Comparison of ENCODE assay signal across 26 cellular contexts in genomic region chr16:35364263-35364662, GRCh38.
DNase-seq lines count a peak whose midpoint lies in the region; ATAC-seq, FAIRE-seq and TF ChIP-seq lines count a peak whose summit lies in the region.
"Had no signal": no experiment of that assay in that cellular context is flagged by ENCODE, and none has a peak within 500 bp of the region (broad histone marks: within the 10 kb centered on the region; RNA-seq: fewer than 3 reads in every experiment).

No MANE protein-coding gene starts in this region.

- H3K27ac ChIP-seq in mammary epithelial cell (ENCODE audit: insufficient read depth, low read depth, low read length) (no peak overlapping the region), HepG2 (ENCODE audit: extremely low read length, insufficient read depth, low read length) (no peak overlapping the region), gastrocnemius medialis (peak overlapping the region in 1 of 4 donors; percentile 51)
- H3K27ac ChIP-seq: A549; BLaER1 treated with 17β-estradiol and CSF1 and Interleukin-3, amounts not matched to agents 10 nM and 100 nM had no signal

- POLR2A ChIA-PET in MCF 10A (lab: Yijun Ruan, JAX) (interaction anchor here (0.8 to 1.2 kb wide), 2 partner anchors 14 to 58 kb away, joined by 3 to 5 read pairs; no protein-coding TSS in a partner anchor), HepG2 (lab: Yijun Ruan, JAX) (no interaction called here)

- TF ChIP-seq RAD21 in HepG2 (CRISPR knock-in tag; IDR thresholded peaks at IDR 0.05) = no peak

- TF ChIP-seq CTCF in MCF 10A (IDR thresholded peaks at IDR 0.05; ENCODE audit: unreplicated experiment) (no peak), mammary epithelial cell (conservative IDR thresholded peaks at IDR 0.05 in 1 of 2, IDR thresholded peaks at IDR 0.05 in 1 of 2; ENCODE audit: extremely low read depth in 1 of 2, insufficient read depth in 1 of 2, low read depth in 1 of 2, low read length in 2 of 2) (no peak), HepG2 (CRISPR knock-in tag; IDR thresholded peaks at IDR 0.05) (no peak), gastrocnemius medialis (IDR thresholded peaks at IDR 0.05 in 4 of 5, conservative IDR thresholded peaks at IDR 0.05 in 1 of 5) (no peak)

- no peak overlapping the region for H3K4me3 ChIP-seq in mammary epithelial cell (replicated peaks in 1 of 3; ENCODE audit: insufficient read depth in 1 of 3, low read depth in 2 of 3, low read length in 3 of 3)
- no peak overlapping the region for H3K4me3 ChIP-seq in HepG2 (replicated peaks in 1 of 3; ENCODE audit: insufficient read depth in 1 of 3, low read depth in 2 of 3, low read length in 3 of 3)
- no peak overlapping the region for H3K4me3 ChIP-seq in gastrocnemius medialis
- H3K4me3 ChIP-seq: A549; BLaER1 treated with 17β-estradiol and CSF1 and Interleukin-3, amounts not matched to agents 10 nM and 100 nM; GM12878; HAP-1 had no signal

- H3K27me3 ChIP-seq in mammary epithelial cell (ENCODE audit: insufficient read depth, low read length) = no peaks in the 10 kb centered on the region
- no peaks in the 10 kb centered on the region for H3K27me3 ChIP-seq in HepG2 (ENCODE audit: control insufficient read depth in 1 of 2, insufficient read depth in 2 of 2, low read length in 2 of 2)
- H3K27me3 ChIP-seq in gastrocnemius medialis = no peaks in the 10 kb centered on the region
- H3K27me3 ChIP-seq: BE2C; BLaER1 treated with 17β-estradiol and CSF1 and Interleukin-3, amounts not matched to agents 10 nM and 100 nM had no signal

- DNase-seq in MCF 10A (ENCODE audit: unreplicated experiment) (peak; percentile 84), mammary epithelial cell (no peak), HepG2 (ENCODE audit: low spot score) (no peak), gastrocnemius medialis (peak in 1 of 2 donors; percentile 59), glomerular visceral epithelial cell (ENCODE audit: extremely low spot score) (no peak), anterior cingulate cortex (lab: John Stamatoyannopoulos, UW) (no peak)
- no peak for DNase-seq in activated T-cell treated with anti-CD3 and anti-CD28 coated beads, Interleukin-2, amount 50 U/mL, for 48 hours
- DNase-seq: 8988T; ACHN; AML-193; BE2C; CD4-positive, alpha-beta T cell; CD8-positive, alpha-beta memory T cell; DMS 273 treated with DMSO at 0.1 percent for 48 hours; DMS79; EL; GDM1; GOT3; HFFc6 had no signal

- BruUV-seq in MCF 10A (replicated peaks; lab: Mats Ljungman, UMichigan) (no TSS peak), mammary epithelial cell (replicated peaks; lab: Mats Ljungman, UMichigan) (no TSS peak), HepG2 (replicated peaks; lab: Mats Ljungman, UMichigan) (no TSS peak)

- H3K9me3 ChIP-seq in mammary epithelial cell (replicated peaks; ENCODE audit: insufficient read depth, low read length) = no peaks in the 10 kb centered on the region
- H3K9me3 ChIP-seq in HepG2 (ENCODE audit: low read length) = peaks cover 96% of the 10 kb centered on the region
- no peaks in the 10 kb centered on the region for H3K9me3 ChIP-seq in gastrocnemius medialis
- H3K9me3 ChIP-seq: A549; BLaER1 treated with 17β-estradiol and CSF1 and Interleukin-3, amounts not matched to agents 10 nM and 100 nM had no signal

- CTCF ChIA-PET in MCF 10A (lab: Yijun Ruan, JAX) (interaction anchor here (0.6 to 0.8 kb wide), 2 partner anchors 18 to 42 kb away, joined by 3 read pairs; no protein-coding TSS in a partner anchor), mammary epithelial cell (lab: Charles Lee; ENCODE audit: low non-redundant PET) (no interaction called here), HepG2 (lab: Yijun Ruan, JAX; ENCODE audit: low intra/inter-chr PET ratio, low total read pairs) (no interaction called here)

- no peak overlapping the region for H3K4me2 ChIP-seq in mammary epithelial cell (ENCODE audit: insufficient read depth, low read depth, low read length)
- H3K4me2 ChIP-seq in HepG2 (ENCODE audit: low read depth, low read length) = no peak overlapping the region
- H3K4me2 ChIP-seq: A549; BLaER1 treated with 17β-estradiol and CSF1 and Interleukin-3, amounts not matched to agents 10 nM and 100 nM had no signal

- in situ Hi-C loops in mammary epithelial cell (cut with MboI; ENCODE audit: low sequenced_read_pairs in 2 of 2) (no loop called here), HepG2 (cut with HindIII; ENCODE audit: extremely low pct_ligation_motif_present, low pct_unique_long_range_greater_than_20kb) (no loop called here), gastrocnemius medialis (cut with MboI; ENCODE audit: low sequenced_read_pairs in 4 of 4) (no loop called here)

- intact Hi-C loops in MCF 10A (cut with micrococcal nuclease) = no loop called here
- intact Hi-C loops in mammary epithelial cell (cut with micrococcal nuclease) = loop anchor here (2.0 kb wide), 2 partner anchors 57 to 229 kb away; no protein-coding TSS in a partner anchor
- intact Hi-C loops in HepG2 (cut with micrococcal nuclease; ENCODE audit: unreplicated experiment) = no loop called here
- intact Hi-C loops in gastrocnemius medialis (cut with DNase I; ENCODE audit: low total_unique reads) = no loop called here

- H3K4me1 ChIP-seq in mammary epithelial cell (ENCODE audit: insufficient read depth, low read length) = no peaks in the 10 kb centered on the region
- no peaks in the 10 kb centered on the region for H3K4me1 ChIP-seq in HepG2 (ENCODE audit: insufficient read depth, low read length)
- H3K4me1 ChIP-seq in gastrocnemius medialis = no peaks in the 10 kb centered on the region
- H3K4me1 ChIP-seq: A549, BE2C, HAP-1 had no signal

- no peak for TF ChIP-seq POLR2A in HepG2 (IDR thresholded peaks at IDR 0.05; ENCODE audit: insufficient read depth in 1 of 2, low read depth in 2 of 2, low read length in 2 of 2)
- no peak for TF ChIP-seq POLR2A in gastrocnemius medialis (IDR thresholded peaks at IDR 0.05)

- H3K27me3 Mint-ChIP-seq in MCF 10A (ENCODE audit: insufficient read depth, unreplicated experiment) = no peaks in the 10 kb centered on the region
- H3K27me3 Mint-ChIP-seq: CD4-positive, alpha-beta T cell; CD8-positive, alpha-beta memory T cell had no signal

- ATAC-seq in HepG2 (no peak), gastrocnemius medialis (peak; percentile 31 to 63)
- ATAC-seq: A549, GM12878 had no signal

- H3K4me1 Mint-ChIP-seq in MCF 10A (ENCODE audit: insufficient read depth, unreplicated experiment) = peaks cover 5% of the 10 kb centered on the region
- H3K4me1 Mint-ChIP-seq: CD14-positive monocyte had no signal

- H3K36me3 ChIP-seq in mammary epithelial cell (ENCODE audit: insufficient read depth, low read length) = no peaks in the 10 kb centered on the region
- no peaks in the 10 kb centered on the region for H3K36me3 ChIP-seq in HepG2 (replicated peaks in 1 of 2; ENCODE audit: control insufficient read depth in 1 of 2, insufficient read depth in 2 of 2, low read length in 2 of 2)
- H3K36me3 ChIP-seq in gastrocnemius medialis = no peaks in the 10 kb centered on the region
- H3K36me3 ChIP-seq: BE2C; BLaER1 treated with 17β-estradiol and CSF1 and Interleukin-3, amounts not matched to agents 10 nM and 100 nM; HAP-1 had no signal

- no peak for FAIRE-seq in HepG2 (lab: Jason Lieb, UNC)
- FAIRE-seq: A549, D721Med, GM12878, H54 had no signal

- H3K9ac ChIP-seq in mammary epithelial cell (ENCODE audit: insufficient read depth, low read length) (no peak overlapping the region), HepG2 (ENCODE audit: insufficient read depth, low read depth, low read length) (no peak overlapping the region)
- H3K9ac ChIP-seq: BLaER1 treated with 17β-estradiol and CSF1 and Interleukin-3, amounts not matched to agents 10 nM and 100 nM had no signal

- dilution Hi-C loops in mammary epithelial cell (cut with HindIII; ENCODE audit: low sequenced_read_pairs) = no loop called here

- H3K9me3 Mint-ChIP-seq in MCF 10A (ENCODE audit: unreplicated experiment) = no peaks in the 10 kb centered on the region

- TF ChIP-seq EP300 in HepG2 (IDR thresholded peaks at IDR 0.05; ENCODE audit: low read depth in 2 of 2, low read length in 2 of 2) = no peak
- TF ChIP-seq EP300 in HepG2 (CRISPR knock-in tag; IDR thresholded peaks at IDR 0.05; ENCODE audit: borderline replicate concordance) = no peak

- H3K79me2 ChIP-seq in mammary epithelial cell (ENCODE audit: insufficient read depth, low read length) = no peaks in the 10 kb centered on the region
- H3K79me2 ChIP-seq in HepG2 (ENCODE audit: insufficient read depth, low read length) = no peaks in the 10 kb centered on the region

- no peak overlapping the region for H3K27ac Mint-ChIP-seq in MCF 10A (ENCODE audit: low read depth, unreplicated experiment)
- H3K27ac Mint-ChIP-seq: CD14-positive monocyte; CD4-positive, alpha-beta T cell; HFFc6 had no signal

- H2AFZ ChIP-seq in mammary epithelial cell (ENCODE audit: low read depth, low read length) = no peak overlapping the region
- no peak overlapping the region for H2AFZ ChIP-seq in HepG2 (ENCODE audit: low read length)

- H3K4me3 Mint-ChIP-seq in MCF 10A (ENCODE audit: unreplicated experiment) = no peak overlapping the region
- H3K4me3 Mint-ChIP-seq: CD14-positive monocyte; CD4-positive, alpha-beta T cell; CD8-positive, alpha-beta memory T cell; HFFc6 had no signal

- H3K36me3 Mint-ChIP-seq in MCF 10A (ENCODE audit: insufficient read depth, unreplicated experiment) = no peaks in the 10 kb centered on the region
- H3K36me3 Mint-ChIP-seq: CD14-positive monocyte; CD8-positive, alpha-beta memory T cell had no signal

- H4K20me1 ChIP-seq in mammary epithelial cell (ENCODE audit: insufficient read depth, low read length) (no peaks in the 10 kb centered on the region), HepG2 (ENCODE audit: insufficient read depth, low read length) (no peaks in the 10 kb centered on the region)
- H4K20me1 ChIP-seq: BLaER1 treated with 17β-estradiol and CSF1 and Interleukin-3, amounts not matched to agents 10 nM and 100 nM had no signal

TF ChIP-seq in HepG2, 621 proteins besides CTCF, POLR2A, EP300 and RAD21:
- TF ChIP-seq CEBPB (IDR thresholded peaks at IDR 0.05; ENCODE audit: borderline replicate concordance, low read depth, low read length) (peak; percentile 43; the same call in 1 of the 2 replicates), HOXA3 (CRISPR knock-in tag; IDR thresholded peaks at IDR 0.05) (no peak)
TF ChIP-seq in HepG2: peak in this region for 1.
